In genomic region chr12:46858368-46858767, GRCh38 we compare ENCODE assay signal across 1 cellular context.
TF ChIP-seq lines count a peak whose summit lies in the region.

No MANE protein-coding gene starts in this region.

TF ChIP-seq in GM23338, 12 proteins besides CTCF, POLR2A, EP300 and RAD21 (continued from another document):
- TF ChIP-seq REST (IDR thresholded peaks at IDR 0.05; ENCODE audit: unreplicated experiment) (no peak), ZNF331 (CRISPR knock-in tag; IDR thresholded peaks at IDR 0.05; ENCODE audit: low read depth) (no peak), ZNF462 (CRISPR knock-in tag; IDR thresholded peaks at IDR 0.05) (no peak), EZH2phosphoT487 (IDR thresholded peaks at IDR 0.05; ENCODE audit: unreplicated experiment) (no peak), ZNF114 (CRISPR knock-in tag; IDR thresholded peaks at IDR 0.05) (no peak), NANOG (IDR thresholded peaks at IDR 0.05; ENCODE audit: borderline replicate concordance) (no peak), POLR2AphosphoS5 (IDR thresholded peaks at IDR 0.05; ENCODE audit: low read depth) (no peak), ETS1 (IDR thresholded peaks at IDR 0.05) (no peak)
